ENCODE assay signal across 8 cellular contexts in the genomic region with DNA sequence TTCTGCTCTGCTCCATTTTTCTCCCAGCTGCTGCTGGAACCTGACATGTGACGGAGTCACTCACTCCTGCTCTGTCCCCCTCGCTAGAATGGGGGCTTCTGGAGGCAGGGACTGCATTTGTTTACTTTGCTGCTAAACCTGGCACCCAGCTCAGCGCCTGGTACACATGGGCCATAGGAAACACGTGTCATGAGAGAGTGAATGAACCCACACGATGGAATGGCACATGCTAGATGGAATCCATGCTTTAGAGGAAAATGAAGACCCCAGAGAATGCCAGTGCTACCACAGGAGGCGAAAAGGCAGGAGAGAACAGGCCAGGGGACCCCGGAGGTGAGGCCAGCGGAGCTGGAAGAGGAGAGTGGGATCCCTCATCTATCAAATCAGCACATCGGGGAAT.
"Had no signal": no experiment of that assay in that cellular context is flagged by ENCODE, and none has a peak within 500 bp of the region (broad histone marks: within the 10 kb centered on the region; RNA-seq: fewer than 3 reads in every experiment).

No MANE protein-coding gene starts in this region.

- H3K4me2 ChIP-seq: GM23338 had no signal

- H3K4me3 ChIP-seq: GM23338 had no signal

- FAIRE-seq: H1, H54, HTR-8/SVneo had no signal

- DNase-seq: H9, HCEC 1CT, KBM-7 had no signal

- H3K27ac Mint-ChIP-seq: GM23338, H9, IgD-negative memory B cell had no signal

- H3K9me3 Mint-ChIP-seq: GM23338, H9, IgD-negative memory B cell had no signal

- H2AFZ ChIP-seq: GM23338 had no signal

- H3K4me3 Mint-ChIP-seq: GM23338, H9, IgD-negative memory B cell had no signal
